1 cellular context compared by ENCODE assay signal in genomic region chr15:83206971-83207621, GRCh38.
TF ChIP-seq lines count a peak whose summit lies in the region.

No MANE protein-coding gene starts in this region.

TF ChIP-seq in GM23338, 12 proteins besides CTCF, POLR2A, EP300 and RAD21 (continued from another document):
- no peak for TF ChIP-seq ZNF462 (CRISPR knock-in tag; IDR thresholded peaks at IDR 0.05)
